9 cellular contexts compared by ENCODE assay signal in the genomic region with DNA sequence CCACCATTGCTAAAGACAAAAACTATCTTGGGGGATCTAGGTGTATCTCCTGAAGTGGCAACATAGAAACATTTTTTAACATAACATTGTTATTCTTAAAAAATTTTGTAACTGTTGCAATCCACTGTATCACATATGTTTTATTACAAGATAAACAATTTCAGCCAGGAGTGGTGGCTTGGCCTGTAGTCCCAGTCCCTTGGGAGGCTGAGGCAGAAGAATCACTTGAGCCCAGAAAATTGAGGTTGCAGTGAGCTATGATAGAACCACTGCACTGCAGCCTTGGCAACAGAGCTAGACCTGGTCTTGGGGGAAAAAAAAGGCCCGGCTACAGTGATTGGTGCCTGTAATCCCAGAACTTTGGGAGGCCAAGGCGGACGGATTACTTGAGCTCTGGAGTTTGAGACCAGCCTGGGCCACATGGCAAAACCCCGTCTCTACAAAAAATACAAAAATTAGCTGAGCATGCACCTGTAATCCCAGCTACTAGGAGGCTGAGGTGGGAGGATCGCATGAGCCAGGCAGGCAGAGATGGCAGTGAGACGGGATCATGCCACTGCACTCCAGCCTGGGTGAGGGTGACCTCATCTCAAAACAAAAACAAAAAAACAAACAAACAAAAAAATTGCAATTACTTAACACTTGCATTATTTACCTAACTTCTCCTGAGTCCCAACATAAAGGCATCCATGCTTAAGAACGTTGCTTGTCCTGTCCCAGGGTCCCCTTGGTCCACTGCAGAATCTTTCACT. TPM values are rescaled to one million over a fixed set of nuclear protein-coding genes. Genes with fewer than 3 reads are reported as not detected.
DNase-seq lines count a peak whose midpoint lies in the region; ATAC-seq and TF ChIP-seq lines count a peak whose summit lies in the region.
"Had no signal": no experiment of that assay in that cellular context is flagged by ENCODE, and none has a peak within 500 bp of the region (broad histone marks: within the 10 kb centered on the region; RNA-seq: fewer than 3 reads in every experiment).

No MANE protein-coding gene starts in this region.

- TF ChIP-seq CTCF in WTC11 (IDR thresholded peaks at IDR 0.05) (no peak), hepatocyte (IDR thresholded peaks at IDR 0.05; ENCODE audit: poor library complexity) (no peak), spleen (IDR thresholded peaks at IDR 0.05 in 8 of 11, conservative IDR thresholded peaks at IDR 0.05 in 3 of 11) (no peak)

- no peak for ATAC-seq in WTC11
- ATAC-seq: A549 had no signal

- peak overlapping the region; percentile 73 for H2AFZ ChIP-seq in hepatocyte

- no peaks in the 10 kb centered on the region for H4K20me1 ChIP-seq in hepatocyte (ENCODE audit: insufficient read depth, poor library complexity, severe bottlenecking)

- H3K27me3 ChIP-seq in hepatocyte (no peaks in the 10 kb centered on the region), spleen (replicated peaks in 1 of 7) (no peaks in the 10 kb centered on the region)

- CTCF ChIA-PET in WTC11 (lab: Charles Lee): interaction anchor here (1.4 to 3.9 kb wide), 3 partner anchors 87 to 218 kb away, joined by 5 to 38 read pairs (median 7); no protein-coding TSS in a partner anchor

- H3K4me2 ChIP-seq in hepatocyte: peak overlapping the region; percentile 84

- intact Hi-C loops in spleen (cut with DNase I; ENCODE audit: low total_unique reads): no loop called here

- no peak for TF ChIP-seq POLR2A in spleen (IDR thresholded peaks at IDR 0.05)

- peak overlapping the region; percentile 100 for H3K27ac Mint-ChIP-seq in WTC11

- H3K4me3 ChIP-seq in hepatocyte (no peak overlapping the region), spleen (peak overlapping the region in 2 of 8 donors; percentile 72 to 91)

- H3K36me3 ChIP-seq in hepatocyte (replicated peaks; ENCODE audit: insufficient read depth, low read depth) (no peaks in the 10 kb centered on the region), spleen (peaks cover 0 to 16% (median under 1%) of the 10 kb centered on the region in 6 donors)

- H3K4me1 ChIP-seq in hepatocyte (ENCODE audit: insufficient read depth): peaks cover 30% of the 10 kb centered on the region
- H3K4me1 ChIP-seq in spleen: peaks cover 42 to 90% (median 65%) of the 10 kb centered on the region in 6 donors

- 79% methylated on average over 7 of the region's 7 CpGs for WGBS in hepatocyte (ENCODE audit: low lambda C conversion rate, missing lambda C conversion rate)
- WGBS in spleen, 5 donors: 77 to 90% (median 81%) methylated on average over 7 of the region's 7 CpGs

- peaks cover 43% of the 10 kb centered on the region for H3K4me1 Mint-ChIP-seq in WTC11

- H3K4me3 Mint-ChIP-seq in WTC11: peak overlapping the region; percentile 81

- H3K27me3 Mint-ChIP-seq in WTC11 (ENCODE audit: low read depth): no peaks in the 10 kb centered on the region

- H3K9me2 ChIP-seq in hepatocyte (replicated peaks; ENCODE audit: insufficient read depth): no peaks in the 10 kb centered on the region

- DNase-seq in NCI-H1436 (lab: John Stamatoyannopoulos, UW): peak; percentile 5
- no peak for DNase-seq in NCI-H1436 treated with DMSO at 0.1 percent for 48 hours (lab: John Stamatoyannopoulos, UW)
- DNase-seq in WTC11 (ENCODE audit: low spot score): no peak
- no peak for DNase-seq in hepatocyte (ENCODE audit: low spot score)
- DNase-seq in spleen: no peak
- DNase-seq in stimulated activated CD4-positive, alpha-beta T cell treated with anti-CD3 and anti-CD28 coated beads, Interleukin-1b, Interleukin-23, amount 100 ng/mL, for 48 hours: no peak
- DNase-seq in GM19238 (ENCODE audit: insufficient read length, low spot score): no peak
- no peak for DNase-seq in NCI-H82 treated with DMSO at 0.1 percent for 48 hours (lab: John Stamatoyannopoulos, UW; ENCODE audit: unreplicated experiment)

- peaks cover 6% of the 10 kb centered on the region for H3K36me3 Mint-ChIP-seq in WTC11

- H3K27ac ChIP-seq in hepatocyte (peak overlapping the region; percentile 98), spleen (peak overlapping the region; percentile 93 to 98 (median 97))

- no peaks in the 10 kb centered on the region for H3K9me3 ChIP-seq in hepatocyte (ENCODE audit: low read depth)
- H3K9me3 ChIP-seq in spleen: no peaks in the 10 kb centered on the region
- H3K9me3 ChIP-seq: A549 had no signal

- POLR2A ChIA-PET in WTC11 (lab: Charles Lee): interaction anchor here (1.0 to 1.2 kb wide), 7 partner anchors 11 to 218 kb away, joined by 3 to 6 read pairs (median 4); partner anchors contain the start of gene PISD

- H3K79me2 ChIP-seq in hepatocyte: peaks cover 42% of the 10 kb centered on the region

- H3K9me3 Mint-ChIP-seq in WTC11: no peaks in the 10 kb centered on the region

TF ChIP-seq in WTC11, 78 proteins besides CTCF, POLR2A, EP300 and RAD21:
- no peak for TF ChIP-seq NFYB (CRISPR knock-in tag; conservative IDR thresholded peaks at IDR 0.05; ENCODE audit: low read depth)
- TF ChIP-seq, protein P1, sequence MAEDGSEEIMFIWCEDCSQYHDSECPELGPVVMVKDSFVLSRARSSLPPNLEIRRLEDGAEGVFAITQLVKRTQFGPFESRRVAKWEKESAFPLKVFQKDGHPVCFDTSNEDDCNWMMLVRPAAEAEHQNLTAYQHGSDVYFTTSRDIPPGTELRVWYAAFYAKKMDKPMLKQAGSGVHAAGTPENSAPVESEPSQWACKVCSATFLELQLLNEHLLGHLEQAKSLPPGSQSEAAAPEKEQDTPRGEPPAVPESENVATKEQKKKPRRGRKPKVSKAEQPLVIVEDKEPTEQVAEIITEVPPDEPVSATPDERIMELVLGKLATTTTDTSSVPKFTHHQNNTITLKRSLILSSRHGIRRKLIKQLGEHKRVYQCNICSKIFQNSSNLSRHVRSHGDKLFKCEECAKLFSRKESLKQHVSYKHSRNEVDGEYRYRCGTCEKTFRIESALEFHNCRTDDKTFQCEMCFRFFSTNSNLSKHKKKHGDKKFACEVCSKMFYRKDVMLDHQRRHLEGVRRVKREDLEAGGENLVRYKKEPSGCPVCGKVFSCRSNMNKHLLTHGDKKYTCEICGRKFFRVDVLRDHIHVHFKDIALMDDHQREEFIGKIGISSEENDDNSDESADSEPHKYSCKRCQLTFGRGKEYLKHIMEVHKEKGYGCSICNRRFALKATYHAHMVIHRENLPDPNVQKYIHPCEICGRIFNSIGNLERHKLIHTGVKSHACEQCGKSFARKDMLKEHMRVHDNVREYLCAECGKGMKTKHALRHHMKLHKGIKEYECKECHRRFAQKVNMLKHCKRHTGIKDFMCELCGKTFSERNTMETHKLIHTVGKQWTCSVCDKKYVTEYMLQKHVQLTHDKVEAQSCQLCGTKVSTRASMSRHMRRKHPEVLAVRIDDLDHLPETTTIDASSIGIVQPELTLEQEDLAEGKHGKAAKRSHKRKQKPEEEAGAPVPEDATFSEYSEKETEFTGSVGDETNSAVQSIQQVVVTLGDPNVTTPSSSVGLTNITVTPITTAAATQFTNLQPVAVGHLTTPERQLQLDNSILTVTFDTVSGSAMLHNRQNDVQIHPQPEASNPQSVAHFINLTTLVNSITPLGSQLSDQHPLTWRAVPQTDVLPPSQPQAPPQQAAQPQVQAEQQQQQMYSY (CRISPR knock-in tag; IDR thresholded peaks at IDR 0.05): no peak
- TF ChIP-seq ZMAT4 (CRISPR knock-in tag; IDR thresholded peaks at IDR 0.05): no peak
- TF ChIP-seq RELA (CRISPR knock-in tag; IDR thresholded peaks at IDR 0.05; ENCODE audit: borderline replicate concordance): no peak
- TF ChIP-seq CBFB (CRISPR knock-in tag; IDR thresholded peaks at IDR 0.05; ENCODE audit: low read depth): no peak

RNA-seq across cellular contexts. Expression of gene DEPDC5, which starts 1.5 kb away (rescaled TPM):
- total RNA-seq in WTC11 (2021) (26.4 to 40.5 TPM (median 33.4 TPM) in 3 replicates), hepatocyte (14.5 and 15.9 TPM in 2 replicates), spleen (10 to 100 TPM; 32.6 to 64.6 (median 52.7) TPM)
- polyA plus RNA-seq in hepatocyte (12.9 and 14.7 TPM in 2 replicates), spleen (10 to 100 TPM in 2 of 3 donors, 1 to 10 TPM in 1; 9.6 to 21.3 (median 19.8) TPM)

RNA-seq across cellular contexts. Expression of gene PRR14L, which starts 2.3 kb away (rescaled TPM):
- total RNA-seq in WTC11 (2021) (84.7 to 90.1 TPM (median 89.3 TPM) in 3 replicates), hepatocyte (22.9 and 30.4 TPM in 2 replicates), spleen (10 to 100 TPM; 33.5 to 65.4 (median 51.8) TPM)
- polyA plus RNA-seq in hepatocyte (12.6 and 13.2 TPM in 2 replicates), spleen (1 to 10 TPM; 3.9 to 6.9 (median 6.8) TPM)
